Comparison of ENCODE assay signal across 1 cellular context in genomic region chr1:4854379-4854778, GRCh38.
TF ChIP-seq lines count a peak whose summit lies in the region.

No MANE protein-coding gene starts in this region.

TF ChIP-seq in HepG2, 621 proteins besides CTCF, POLR2A, EP300 and RAD21 (continued from another document):
- TF ChIP-seq MNT (IDR thresholded peaks at IDR 0.05) (peak; percentile 54; the same call in 1 of the 2 replicates), DNMT1 (CRISPR knock-in tag; IDR thresholded peaks at IDR 0.05) (no peak)
